9 cellular contexts compared by ENCODE assay signal in the genomic region with DNA sequence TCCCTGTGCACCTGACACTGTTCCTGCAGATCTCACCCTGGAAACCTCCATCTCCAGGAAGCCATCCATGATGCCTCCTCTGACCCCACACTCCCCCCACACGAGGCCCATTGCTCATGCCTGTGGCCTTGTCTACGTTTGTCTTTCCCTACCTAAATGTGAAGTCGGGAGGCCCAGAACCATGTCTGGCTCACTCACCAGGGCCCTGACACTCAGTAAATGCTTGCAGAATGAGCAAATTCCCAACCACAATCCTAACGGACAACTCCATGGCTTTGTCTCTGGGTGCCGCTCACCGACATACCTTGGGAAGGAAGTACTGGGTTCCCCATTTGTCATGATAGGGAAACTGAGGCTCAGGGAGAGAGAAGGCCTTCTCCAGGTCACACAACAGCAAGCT. TPM values are rescaled to one million over a fixed set of nuclear protein-coding genes. Genes with fewer than 3 reads are reported as not detected.
A peak's percentile ranks its signal among the peaks of the same experiment; 100 is the strongest.
DNase-seq lines count a peak whose midpoint lies in the region; ATAC-seq, FAIRE-seq and TF ChIP-seq lines count a peak whose summit lies in the region.
"Had no signal": no experiment of that assay in that cellular context is flagged by ENCODE, and none has a peak within 500 bp of the region (broad histone marks: within the 10 kb centered on the region; RNA-seq: fewer than 3 reads in every experiment).

No MANE protein-coding gene starts in this region.

- 88% methylated on average over 6 of the region's 6 CpGs for WGBS in prostate gland

- H3K9me3 Mint-ChIP-seq in Calu3 (ENCODE audit: low read depth, unreplicated experiment), result no peaks in the 10 kb centered on the region

- no peak overlapping the region for H3K4me3 Mint-ChIP-seq in Calu3 (ENCODE audit: low read depth, unreplicated experiment)

- peak overlapping the region; percentile 63 for H3K27ac Mint-ChIP-seq in Calu3 (ENCODE audit: unreplicated experiment)

- no TSS peak for BruUV-seq in Calu3 (replicated peaks; lab: Mats Ljungman, UMichigan)

- peaks cover 65% of the 10 kb centered on the region for H3K4me1 Mint-ChIP-seq in Calu3 (ENCODE audit: low read depth, unreplicated experiment)

- H3K9me3 ChIP-seq in duodenal mucosa (ENCODE audit: control insufficient read depth in 1 of 2, low read length in 2 of 2), result no peaks in the 10 kb centered on the region
- H3K9me3 ChIP-seq in prostate gland, result no peaks in the 10 kb centered on the region
- no peaks in the 10 kb centered on the region for H3K9me3 ChIP-seq in mucosa of descending colon

- ATAC-seq in mucosa of descending colon (no peak), HG03469 (IDR thresholded peaks at IDR 0.05; ENCODE audit: unreplicated experiment) (no peak)

- peaks cover 49% of the 10 kb centered on the region for H3K36me3 Mint-ChIP-seq in Calu3 (ENCODE audit: insufficient read depth, unreplicated experiment)

- no peak for FAIRE-seq in RCC 7860 (lab: Jason Lieb, UNC)

- CTCF ChIA-PET in Calu3 (lab: Charles Lee), result no interaction called here

- DNase-seq in Calu3, result no peak
- DNase-seq in RCC 7860 (ENCODE audit: low spot score), result peak; percentile 21
- DNase-seq in prostate gland (ENCODE audit: low spot score), result no peak
- DNase-seq in ureter (ENCODE audit: low spot score), result no peak
- no peak for DNase-seq in mucosa of descending colon
- DNase-seq in dermis blood vessel endothelial cell, result no peak
- DNase-seq: islet precursor cell had no signal

- intact Hi-C loops in Calu3 (cut with micrococcal nuclease; ENCODE audit: unreplicated experiment), result no loop called here
- intact Hi-C loops in prostate gland (cut with DNase I), result no loop called here
- intact Hi-C loops in mucosa of descending colon (cut with DNase I, micrococcal nuclease), result no loop called here

- no peak for TF ChIP-seq POLR2A in prostate gland (IDR thresholded peaks at IDR 0.05)

- H3K4me1 ChIP-seq in duodenal mucosa (ENCODE audit: control insufficient read depth in 1 of 2, insufficient read depth in 2 of 2, low read length in 2 of 2) (peaks cover 40 to 55% of the 10 kb centered on the region in 2 donors), prostate gland (replicated peaks) (peaks cover 48% of the 10 kb centered on the region), mucosa of descending colon (ENCODE audit: low read depth) (peaks cover 27% of the 10 kb centered on the region)

- H3K4me3 ChIP-seq in duodenal mucosa (ENCODE audit: low read depth in 1 of 2, low read length in 2 of 2) (no peak overlapping the region), prostate gland (no peak overlapping the region), mucosa of descending colon (no peak overlapping the region)

- no peaks in the 10 kb centered on the region for H3K27me3 Mint-ChIP-seq in Calu3 (ENCODE audit: unreplicated experiment)

- H3K27me3 ChIP-seq in duodenal mucosa (ENCODE audit: control insufficient read depth in 1 of 2, insufficient read depth in 2 of 2, low read length in 2 of 2) (no peaks in the 10 kb centered on the region), prostate gland (replicated peaks; ENCODE audit: insufficient read depth) (no peaks in the 10 kb centered on the region)

- peak overlapping the region; percentile 3 to 41 for H3K9ac ChIP-seq in duodenal mucosa (ENCODE audit: low read depth in 1 of 2, low read length in 2 of 2)

- H3K36me3 ChIP-seq in duodenal mucosa (ENCODE audit: control insufficient read depth in 1 of 2, insufficient read depth in 2 of 2, low read length in 2 of 2) (peaks cover 16 to 43% of the 10 kb centered on the region in 2 donors), prostate gland (no peaks in the 10 kb centered on the region), mucosa of descending colon (ENCODE audit: low read depth) (peaks cover 7% of the 10 kb centered on the region)

- no peak overlapping the region for H3K27ac ChIP-seq in duodenal mucosa (ENCODE audit: low read depth, low read length)
- H3K27ac ChIP-seq in prostate gland, result peak overlapping the region; percentile 73 to 77

- no peak for TF ChIP-seq CTCF in Calu3 (IDR thresholded peaks at IDR 0.05; ENCODE audit: unreplicated experiment)
- TF ChIP-seq CTCF in prostate gland (IDR thresholded peaks at IDR 0.05), result no peak
- no peak for TF ChIP-seq CTCF in mucosa of descending colon (IDR thresholded peaks at IDR 0.05)

RNA-seq across cellular contexts. Expression of a gene that starts 7.3 kb away (rescaled TPM):
- total RNA-seq in Calu3 (2022) (36.0 and 37.5 TPM in 2 replicates), prostate gland (10 to 100 TPM; 34.5 to 54.8 TPM), ureter (31.3 TPM), mucosa of descending colon (10 to 100 TPM; 21.2 to 34.3 (median 23.3) TPM), dermis blood vessel endothelial cell (17.2 and 20.8 TPM in 2 replicates)

RNA-seq across cellular contexts. Expression of a gene that starts 33.3 kb away (rescaled TPM):
- total RNA-seq in Calu3 (2022) (212 TPM in 2 replicates), prostate gland (10 to 100 TPM; 47.1 to 64.7 TPM), ureter (120 TPM), mucosa of descending colon (10 to 100 TPM; 90.1 to 94.4 (median 94.1) TPM), dermis blood vessel endothelial cell (33.5 and 62.6 TPM in 2 replicates)

RNA-seq across cellular contexts. Expression of a gene that starts 44.4 kb away (rescaled TPM):
- total RNA-seq in Calu3 (2022), result 137 and 147 TPM in 2 replicates
- 10 to 100 TPM; 72.8 to 77.2 TPM for total RNA-seq in prostate gland
- 59.3 TPM for total RNA-seq in ureter
- total RNA-seq in mucosa of descending colon, result 10 to 100 TPM; 20.2 to 86.7 (median 41.3) TPM
- 18.4 and 29.1 TPM in 2 replicates for total RNA-seq in dermis blood vessel endothelial cell
